ENCODE assay signal across 8 cellular contexts in the genomic region with DNA sequence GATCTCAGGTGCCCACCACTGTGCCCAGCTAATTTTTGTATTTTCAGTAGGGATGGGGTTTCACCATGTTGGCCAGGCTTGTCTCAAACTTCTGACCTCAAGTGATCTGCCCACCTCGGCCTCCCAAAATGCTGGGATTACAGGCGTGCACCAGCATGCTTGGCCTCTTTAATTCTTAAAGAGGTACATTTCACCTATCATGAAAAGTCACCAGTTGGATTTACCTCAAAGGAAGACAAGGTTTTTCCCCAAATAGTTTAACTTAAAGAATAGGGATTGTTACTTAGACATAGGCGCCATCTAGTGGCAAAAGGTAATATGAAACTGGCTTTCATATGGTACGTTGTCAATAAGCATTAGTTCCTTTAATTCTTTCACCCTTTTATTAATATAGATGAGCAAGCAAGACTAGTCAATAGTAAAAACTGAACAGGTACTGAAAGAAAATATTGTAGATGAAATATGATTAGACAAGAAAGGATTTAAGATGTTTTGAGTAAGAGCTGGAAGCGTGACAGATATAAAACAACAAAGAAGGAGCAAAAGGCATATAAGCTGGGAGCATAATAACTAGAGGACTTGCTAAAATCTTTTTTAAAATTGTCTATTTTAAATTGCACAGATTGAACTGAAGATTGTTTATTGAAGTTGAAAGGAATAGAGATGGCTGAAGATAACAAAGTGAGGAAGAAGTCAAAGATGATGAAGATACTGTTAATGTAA. TPM values are rescaled to one million over a fixed set of nuclear protein-coding genes. Genes with fewer than 3 reads are reported as not detected.
DNase-seq lines count a peak whose midpoint lies in the region; ATAC-seq, FAIRE-seq and TF ChIP-seq lines count a peak whose summit lies in the region.

No MANE protein-coding gene starts in this region.

- FAIRE-seq in GM12892 (lab: Jason Lieb, UNC) (peak; percentile 83), TTC549 (lab: Jason Lieb, UNC) (peak; percentile 98)

- ATAC-seq in HG02798 (IDR thresholded peaks at IDR 0.05; ENCODE audit: poor library complexity, unreplicated experiment) (peak; percentile 77), HG03196 (IDR thresholded peaks at IDR 0.05; ENCODE audit: unreplicated experiment) (no peak)

- TF ChIP-seq CTCF in C4-2B (conservative IDR thresholded peaks at IDR 0.05) (peak; percentile 83), foreskin fibroblast (IDR thresholded peaks at IDR 0.05; ENCODE audit: low read depth, low read length) (peak; percentile 50), retinal pigment epithelial cell (conservative IDR thresholded peaks at IDR 0.05; ENCODE audit: low read depth, low read length) (peak; percentile 62)

- H3K27ac ChIP-seq in C4-2B: no peak overlapping the region

- DNase-seq in GM12892 (ENCODE audit: insufficient read length) (no peak), NCI-H1436 treated with DMSO at 0.1 percent for 48 hours (lab: John Stamatoyannopoulos, UW) (peak; percentile 18), foreskin fibroblast (peak; percentile 39 to 80), retinal pigment epithelial cell (ENCODE audit: low read depth) (peak; percentile 13)

- H3K4me3 ChIP-seq in foreskin fibroblast (ENCODE audit: low read depth in 1 of 2, low read length in 2 of 2) (no peak overlapping the region), retinal pigment epithelial cell (ENCODE audit: low read length) (no peak overlapping the region)

- no peak for TF ChIP-seq POLR2A in GM12892 (IDR thresholded peaks at IDR 0.05; ENCODE audit: low read depth, low read length)

RNA-seq across cellular contexts. Expression of gene PSMD14, which starts 35.0 kb away (rescaled TPM):
- 86.4 TPM for polyA plus RNA-seq in GM12892 (2012; ENCODE audit: missing spikeins)
